ENCODE assay signal across 9 cellular contexts in the genomic region with DNA sequence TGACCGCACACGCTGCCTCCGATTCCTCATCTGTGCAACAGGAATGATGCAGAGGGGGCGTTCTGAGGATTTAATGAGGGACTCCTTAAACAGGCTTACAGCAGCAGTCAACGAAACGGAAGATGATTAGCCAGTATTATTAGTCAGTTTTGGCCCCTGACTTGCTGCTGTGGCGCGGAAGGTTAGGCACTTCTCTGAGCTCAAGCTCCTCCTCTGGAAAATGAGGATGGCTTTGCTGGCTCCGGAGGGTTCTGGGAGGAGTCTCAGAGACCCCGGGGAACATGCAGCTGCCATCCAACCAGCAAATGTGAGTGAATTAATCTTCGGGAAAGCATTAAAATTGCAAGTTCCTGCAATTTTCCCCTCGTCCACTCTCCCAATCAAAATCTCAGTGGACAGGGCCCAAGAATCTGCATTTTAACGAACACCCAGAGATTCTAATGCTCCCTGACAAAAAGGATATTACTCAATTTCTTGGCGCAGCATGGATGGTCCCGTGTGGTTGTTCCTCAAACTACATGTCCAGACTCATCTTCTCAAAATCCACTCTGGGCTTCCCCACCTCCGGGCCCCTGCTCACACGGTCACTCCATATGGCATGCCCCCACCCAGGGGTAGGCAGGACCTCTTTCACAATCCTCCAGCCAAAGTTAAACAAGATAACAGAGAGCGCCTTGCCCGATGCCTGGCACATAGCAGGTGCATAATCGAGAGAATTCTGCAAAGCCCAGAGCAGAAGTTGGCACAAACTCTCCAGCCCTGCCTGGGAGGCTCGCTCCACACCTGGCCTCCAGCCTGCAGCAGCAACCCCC. TPM values are rescaled to one million over a fixed set of nuclear protein-coding genes. Genes with fewer than 3 reads are reported as not detected.
DNase-seq lines count a peak whose midpoint lies in the region; ATAC-seq and TF ChIP-seq lines count a peak whose summit lies in the region.
"Had no signal": no experiment of that assay in that cellular context is flagged by ENCODE, and none has a peak within 500 bp of the region (broad histone marks: within the 10 kb centered on the region; RNA-seq: fewer than 3 reads in every experiment).

No MANE protein-coding gene starts in this region.

- H3K27ac Mint-ChIP-seq in activated naive CD8-positive, alpha-beta T cell, result no peak overlapping the region

- no peaks in the 10 kb centered on the region for H3K9me3 Mint-ChIP-seq in activated naive CD8-positive, alpha-beta T cell (ENCODE audit: low read depth)

- H3K4me1 ChIP-seq in heart left ventricle, result peaks cover 0 to 20% (median 5%) of the 10 kb centered on the region in 12 donors
- H3K4me1 ChIP-seq in right atrium auricular region, result peaks cover 0 to 17% of the 10 kb centered on the region in 2 donors
- H3K4me1 ChIP-seq in iPS-20b (ENCODE audit: insufficient read depth, low read length), result no peaks in the 10 kb centered on the region
- peaks cover 12% of the 10 kb centered on the region for H3K4me1 ChIP-seq in upper lobe of right lung

- peak in 1 of 5 donors; percentile 34 for DNase-seq in heart left ventricle
- DNase-seq in right atrium auricular region (ENCODE audit: low spot score), result no peak
- DNase-seq in upper lobe of right lung, result no peak
- no peak for DNase-seq in MG63
- DNase-seq in HCEC 1CT, result no peak
- DNase-seq in activated gamma-delta T cell treated with Interleukin-2 at 50 U/mL for 16 hours, result no peak
- DNase-seq: esophagus squamous epithelium had no signal

- ATAC-seq in heart left ventricle (peak in 1 of 4 donors; percentile 41), upper lobe of right lung (peak; percentile 24)

- intact Hi-C loops in heart left ventricle (cut with DNase I) (loop anchor here in 4 of 10 donors (10.0 kb wide), 2 partner anchors 96 to 106 kb away; no protein-coding TSS in a partner anchor), upper lobe of right lung (cut with DNase I) (no loop called here)

- no peaks in the 10 kb centered on the region for H3K36me3 Mint-ChIP-seq in activated naive CD8-positive, alpha-beta T cell

- H3K9me3 ChIP-seq in heart left ventricle (no peaks in the 10 kb centered on the region), right atrium auricular region (no peaks in the 10 kb centered on the region), iPS-20b (ENCODE audit: insufficient read depth, low read depth, low read length) (no peaks in the 10 kb centered on the region), upper lobe of right lung (no peaks in the 10 kb centered on the region), MG63 (no peaks in the 10 kb centered on the region)
- H3K9me3 ChIP-seq: esophagus squamous epithelium had no signal

- H3K36me3 ChIP-seq in heart left ventricle (no peaks in the 10 kb centered on the region), right atrium auricular region (no peaks in the 10 kb centered on the region), iPS-20b (ENCODE audit: insufficient read depth, low read depth, low read length) (no peaks in the 10 kb centered on the region), upper lobe of right lung (no peaks in the 10 kb centered on the region), MG63 (no peaks in the 10 kb centered on the region)
- H3K36me3 ChIP-seq: esophagus squamous epithelium had no signal

- peak overlapping the region; percentile 88 for H3K4me3 Mint-ChIP-seq in activated naive CD8-positive, alpha-beta T cell

- H3K4me3 ChIP-seq in heart left ventricle, result peak overlapping the region in 8 of 12 donors; percentile 10 to 43 (median 32)
- peak overlapping the region in 1 of 2 donors; percentile 43 for H3K4me3 ChIP-seq in right atrium auricular region
- peak overlapping the region; percentile 71 for H3K4me3 ChIP-seq in iPS-20b (ENCODE audit: low read length)
- H3K4me3 ChIP-seq in upper lobe of right lung, result no peak overlapping the region
- no peak overlapping the region for H3K4me3 ChIP-seq in MG63

- peaks cover 17 to 85% (median 47%) of the 10 kb centered on the region in 9 donors for H3K27me3 ChIP-seq in heart left ventricle
- H3K27me3 ChIP-seq in right atrium auricular region, result no peaks in the 10 kb centered on the region
- peaks cover 84% of the 10 kb centered on the region for H3K27me3 ChIP-seq in iPS-20b (ENCODE audit: insufficient read depth, low read length)
- peaks cover 47% of the 10 kb centered on the region for H3K27me3 ChIP-seq in upper lobe of right lung
- peaks cover 13% of the 10 kb centered on the region; the same call in 1 of the 2 replicates for H3K27me3 ChIP-seq in MG63

- H3K4me1 Mint-ChIP-seq in activated naive CD8-positive, alpha-beta T cell (ENCODE audit: low read depth), result peaks cover 23% of the 10 kb centered on the region

- H3K9ac ChIP-seq in iPS-20b (ENCODE audit: low read depth, low read length), result peak overlapping the region; percentile 46; the same call in 1 of the 2 replicates

- WGBS in heart left ventricle, 4 donors, result 37 to 40% (median 38%) methylated on average over 21 of the region's 21 CpGs

- no peak overlapping the region for H3K27ac ChIP-seq in heart left ventricle
- no peak overlapping the region for H3K27ac ChIP-seq in right atrium auricular region
- no peak overlapping the region for H3K27ac ChIP-seq in iPS-20b (ENCODE audit: low read length)
- no peak overlapping the region for H3K27ac ChIP-seq in upper lobe of right lung
- H3K27ac ChIP-seq: esophagus squamous epithelium had no signal

- no peak for TF ChIP-seq POLR2A in heart left ventricle (IDR thresholded peaks at IDR 0.05)

- peaks cover 14% of the 10 kb centered on the region for H3K27me3 Mint-ChIP-seq in activated naive CD8-positive, alpha-beta T cell

- TF ChIP-seq CTCF in heart left ventricle (IDR thresholded peaks at IDR 0.05) (no peak), right atrium auricular region (IDR thresholded peaks at IDR 0.05) (no peak), upper lobe of right lung (IDR thresholded peaks at IDR 0.05) (no peak)

RNA-seq across cellular contexts. Expression of a gene that starts 6.4 kb away (rescaled TPM):
- total RNA-seq in heart left ventricle (under 1 TPM in 5 of 9 donors, not detected in 4; 0.02 to 0.72 (median 0.06) TPM), right atrium auricular region (not detected), upper lobe of right lung (0.72 TPM)
- under 1 TPM; 0.01 to 0.04 TPM for polyA plus RNA-seq in heart left ventricle
- 0.07 TPM in 1 of 2 replicates, not detected in the other for total RNA-seq in MG63 (2014; rRNA removed; shearing (Covaris generic); ENCODE audit: low replicate concordance)
- total RNA-seq: esophagus squamous epithelium had no signal

Comparison
In these comparisons a context has a peak if more than half of its experiments do, and no peak if none do; other contexts are left out.
1. H3K4me3 ChIP-seq: peak in heart left ventricle (8 of 12) and iPS-20b (single experiment); none in upper lobe of right lung (single experiment) and MG63 (single experiment).